Comparison of ENCODE assay signal across 12 cellular contexts in genomic region chr16:56993204-56993603, GRCh38. TPM values are rescaled to one million over a fixed set of nuclear protein-coding genes. Genes with fewer than 3 reads are reported as not detected.
DNase-seq lines count a peak whose midpoint lies in the region; ATAC-seq lines count a peak whose summit lies in the region.
"Had no signal": no experiment of that assay in that cellular context is flagged by ENCODE, and none has a peak within 500 bp of the region (broad histone marks: within the 10 kb centered on the region; RNA-seq: fewer than 3 reads in every experiment).

No MANE protein-coding gene starts in this region.

- intact Hi-C loops in activated CD4-positive, alpha-beta memory T cell treated with anti-CD3 and anti-CD28 coated beads for 36 hours (cut with micrococcal nuclease): loop anchor here (1.0 to 5.0 kb wide), 2 partner anchors 21 to 194 kb away; partner anchors contain the start of genes PSME3IP1 and RSPRY1

- peaks cover 77% of the 10 kb centered on the region for H3K4me1 Mint-ChIP-seq in stimulated activated naive CD8-positive, alpha-beta T cell treated with anti-CD3 and anti-CD28 coated beads, Interleukin-15, Interleukin-2, amounts not matched to agents 100 ng/mL and 50 ng/mL, for 24 hours (ENCODE audit: low read depth)
- H3K4me1 Mint-ChIP-seq in activated CD4-positive, alpha-beta memory T cell treated with anti-CD3 and anti-CD28 coated beads for 36 hours (ENCODE audit: low read depth): peaks cover 64% of the 10 kb centered on the region

- peak overlapping the region; percentile 57 for H3K4me3 Mint-ChIP-seq in stimulated activated naive CD8-positive, alpha-beta T cell treated with anti-CD3 and anti-CD28 coated beads, Interleukin-15, Interleukin-2, amounts not matched to agents 100 ng/mL and 50 ng/mL, for 24 hours
- H3K4me3 Mint-ChIP-seq in activated CD4-positive, alpha-beta memory T cell treated with anti-CD3 and anti-CD28 coated beads for 36 hours: peak overlapping the region; percentile 62

- H3K27me3 Mint-ChIP-seq in stimulated activated naive CD8-positive, alpha-beta T cell treated with anti-CD3 and anti-CD28 coated beads, Interleukin-15, Interleukin-2, amounts not matched to agents 100 ng/mL and 50 ng/mL, for 24 hours: no peaks in the 10 kb centered on the region
- H3K27me3 Mint-ChIP-seq in activated CD4-positive, alpha-beta memory T cell treated with anti-CD3 and anti-CD28 coated beads for 36 hours: no peaks in the 10 kb centered on the region

- peak overlapping the region; percentile 74 for H3K27ac Mint-ChIP-seq in stimulated activated naive CD8-positive, alpha-beta T cell treated with anti-CD3 and anti-CD28 coated beads, Interleukin-15, Interleukin-2, amounts not matched to agents 100 ng/mL and 50 ng/mL, for 24 hours
- H3K27ac Mint-ChIP-seq in activated CD4-positive, alpha-beta memory T cell treated with anti-CD3 and anti-CD28 coated beads for 36 hours: peak overlapping the region; percentile 99

- CTCF ChIA-PET in activated CD4-positive, alpha-beta memory T cell treated with anti-CD3 and anti-CD28 coated beads for 36 hours (lab: Charles Lee): interaction anchor here (1.0 to 1.6 kb wide), 2 partner anchors 16 to 49 kb away, joined by 3 to 4 read pairs; no protein-coding TSS in a partner anchor

- peaks cover 59% of the 10 kb centered on the region for H3K36me3 Mint-ChIP-seq in stimulated activated naive CD8-positive, alpha-beta T cell treated with anti-CD3 and anti-CD28 coated beads, Interleukin-15, Interleukin-2, amounts not matched to agents 100 ng/mL and 50 ng/mL, for 24 hours (ENCODE audit: low read depth)
- peaks cover 63% of the 10 kb centered on the region for H3K36me3 Mint-ChIP-seq in activated CD4-positive, alpha-beta memory T cell treated with anti-CD3 and anti-CD28 coated beads for 36 hours

- no peaks in the 10 kb centered on the region for H3K9me3 Mint-ChIP-seq in stimulated activated naive CD8-positive, alpha-beta T cell treated with anti-CD3 and anti-CD28 coated beads, Interleukin-15, Interleukin-2, amounts not matched to agents 100 ng/mL and 50 ng/mL, for 24 hours
- no peaks in the 10 kb centered on the region for H3K9me3 Mint-ChIP-seq in activated CD4-positive, alpha-beta memory T cell treated with anti-CD3 and anti-CD28 coated beads for 36 hours

- ATAC-seq in stimulated activated naive CD8-positive, alpha-beta T cell treated with anti-CD3 and anti-CD28 coated beads, Interleukin-15, Interleukin-2, amounts not matched to agents 100 U/mL and 50 U/mL, for 24 hours: no peak
- ATAC-seq in HG02884 (IDR thresholded peaks at IDR 0.05; ENCODE audit: unreplicated experiment) (no peak), HG03469 (IDR thresholded peaks at IDR 0.05; ENCODE audit: unreplicated experiment) (no peak)

- POLR2A ChIA-PET in activated CD4-positive, alpha-beta memory T cell treated with anti-CD3 and anti-CD28 coated beads for 36 hours (lab: Charles Lee): interaction anchor here (1.4 to 2.3 kb wide), 2 partner anchors 9 to 49 kb away, joined by 3 to 9 read pairs; no protein-coding TSS in a partner anchor

- DNase-seq in stimulated activated naive CD8-positive, alpha-beta T cell treated with anti-CD3 and anti-CD28 coated beads, Interleukin-15, Interleukin-2, amounts not matched to agents 100 U/mL and 50 U/mL, for 24 hours: no peak
- DNase-seq in activated CD4-positive, alpha-beta memory T cell treated with anti-CD3 and anti-CD28 coated beads for 36 hours: no peak
- DNase-seq in fibroblast of gingiva (ENCODE audit: low read depth) (peak; percentile 49), cerebellum (ENCODE audit: low spot score) (no peak), NCI-H1417 treated with DMSO at 0.1 percent for 48 hours (lab: John Stamatoyannopoulos, UW) (no peak)
- DNase-seq: cerebellar nuclear complex, glutamatergic neuron, NCI-H146, SIG-M5 had no signal

RNA-seq across cellular contexts. Expression of gene NLRC5, which starts 3.8 kb away (rescaled TPM):
- 100 to 1,000 TPM; 151 to 167 TPM for total RNA-seq in activated CD4-positive, alpha-beta memory T cell treated with anti-CD3 and anti-CD28 coated beads for 36 hours
- 4.0 TPM for total RNA-seq in cerebellum

RNA-seq across cellular contexts. Expression of gene CETP, which starts 31.5 kb away (rescaled TPM):
- total RNA-seq in activated CD4-positive, alpha-beta memory T cell treated with anti-CD3 and anti-CD28 coated beads for 36 hours: not detected
- total RNA-seq in cerebellum: 1.2 TPM

Comparison
In these comparisons a context has a peak if more than half of its experiments do, and no peak if none do; other contexts are left out.
1. RNA of gene NLRC5, which starts 3.8 kb away (total RNA-seq): 151 to 167 TPM in activated CD4-positive, alpha-beta memory T cell treated with anti-CD3 and anti-CD28 coated beads for 36 hours; 4.0 TPM in cerebellum (single experiment); every median in the first group is over 10 times any median in the second.